In genomic region chr1:33017175-33017574, GRCh38 we compare ENCODE assay signal across 26 cellular contexts.
"Had no signal": no experiment of that assay in that cellular context is flagged by ENCODE, and none has a peak within 500 bp of the region (broad histone marks: within the 10 kb centered on the region; RNA-seq: fewer than 3 reads in every experiment).

No MANE protein-coding gene starts in this region.

- H3K36me3 ChIP-seq: ovary, uterus had no signal

- H3K27me3 Mint-ChIP-seq: naive thymus-derived CD8-positive, alpha-beta T cell; progenitor cell of endocrine pancreas; stimulated activated naive B cell treated with anti-CD40 and anti-IgM and Interleukin-4, amounts not matched to agents 10 μg/mL and 1 μg/mL and 100 μg/mL, for 72 hours; stimulated activated naive CD8-positive, alpha-beta T cell treated with anti-CD3 and anti-CD28 coated beads, Interleukin-15, amount 100 ng/mL, for 72 hours; type B pancreatic cell had no signal

- H3K4me3 Mint-ChIP-seq: immature natural killer cell; naive thymus-derived CD8-positive, alpha-beta T cell; nephron; stimulated activated naive B cell treated with anti-CD40 and anti-IgM and Interleukin-4, amounts not matched to agents 10 μg/mL and 1 μg/mL and 100 μg/mL, for 72 hours; stimulated activated naive CD8-positive, alpha-beta T cell treated with anti-CD3 and anti-CD28 coated beads, Interleukin-15, amount 100 ng/mL, for 72 hours; type B pancreatic cell had no signal

- H3K4me1 Mint-ChIP-seq: immature natural killer cell; stimulated activated naive B cell treated with anti-CD40 and anti-IgM and Interleukin-4, amounts not matched to agents 10 μg/mL and 1 μg/mL and 100 μg/mL, for 72 hours had no signal

- ATAC-seq: left colon; left lung; lower lobe of right lung; naive thymus-derived CD8-positive, alpha-beta T cell; right cardiac atrium; sciatic nerve; stimulated activated naive B cell treated with anti-CD40 and anti-IgM and Interleukin-4, amounts not matched to agents 10 μg/mL and 1 μg/mL and 100 μg/mL, for 72 hours had no signal

- H3K27me3 ChIP-seq: left lung, ovary, tibial nerve, uterus had no signal

- H3K9me3 Mint-ChIP-seq: immature natural killer cell; naive thymus-derived CD8-positive, alpha-beta T cell; nephron; stimulated activated naive B cell treated with anti-CD40 and anti-IgM and Interleukin-4, amounts not matched to agents 10 μg/mL and 1 μg/mL and 100 μg/mL, for 72 hours; stimulated activated naive CD8-positive, alpha-beta T cell treated with anti-CD3 and anti-CD28 coated beads, Interleukin-15, amount 100 ng/mL, for 72 hours; type B pancreatic cell had no signal

- H3K4me3 ChIP-seq: left lung, lower lobe of right lung, ovary, skin epidermis, tibial nerve, uterus had no signal

- H3K27ac ChIP-seq: left lung, lower lobe of right lung, ovary, tibial nerve, uterus had no signal

- DNase-seq: hypothalamus; immature natural killer cell; kidney; left colon; left lung; lower lobe of right lung; mammary epithelial cell; mesenchymal stem cell; naive thymus-derived CD8-positive, alpha-beta T cell; ovary; retina; right cardiac atrium; stimulated activated CD4-positive, alpha-beta T cell treated with anti-CD3 and anti-CD28 coated beads, Interleukin-12 subunit alpha, Interleukin-12 subunit beta, amount 100 ng/mL, for 4 hours; stimulated activated CD4-positive, alpha-beta T cell treated with anti-CD3 and anti-CD28 coated beads, Interleukin-15, amount 100 ng/mL, for 24 hours; stimulated activated CD4-positive, alpha-beta T cell treated with anti-CD3 and anti-CD28 coated beads, Interleukin-2, amount 100 ng/mL, for 24 hours; stimulated activated CD4-positive, alpha-beta T cell treated with anti-CD3 and anti-CD28 coated beads, Interleukin-4, amount 100 ng/mL, for 1 hour; stimulated activated naive B cell treated with anti-CD40 and anti-IgM and Interleukin-4, amounts not matched to agents 10 μg/mL and 1 μg/mL and 100 μg/mL, for 72 hours; stimulated activated naive CD8-positive, alpha-beta T cell treated with anti-CD3 and anti-CD28 coated beads, Interleukin-15, amount 100 ng/mL, for 72 hours; substantia nigra; uterus had no signal

- H3K4me1 ChIP-seq: uterus had no signal

- H3K27ac Mint-ChIP-seq: nephron; progenitor cell of endocrine pancreas; stimulated activated naive B cell treated with anti-CD40 and anti-IgM and Interleukin-4, amounts not matched to agents 10 μg/mL and 1 μg/mL and 100 μg/mL, for 72 hours; type B pancreatic cell had no signal

- H3K9me3 ChIP-seq: left lung, lower lobe of right lung, ovary, tibial nerve, uterus had no signal
